19 cellular contexts compared by ENCODE assay signal in the genomic region with DNA sequence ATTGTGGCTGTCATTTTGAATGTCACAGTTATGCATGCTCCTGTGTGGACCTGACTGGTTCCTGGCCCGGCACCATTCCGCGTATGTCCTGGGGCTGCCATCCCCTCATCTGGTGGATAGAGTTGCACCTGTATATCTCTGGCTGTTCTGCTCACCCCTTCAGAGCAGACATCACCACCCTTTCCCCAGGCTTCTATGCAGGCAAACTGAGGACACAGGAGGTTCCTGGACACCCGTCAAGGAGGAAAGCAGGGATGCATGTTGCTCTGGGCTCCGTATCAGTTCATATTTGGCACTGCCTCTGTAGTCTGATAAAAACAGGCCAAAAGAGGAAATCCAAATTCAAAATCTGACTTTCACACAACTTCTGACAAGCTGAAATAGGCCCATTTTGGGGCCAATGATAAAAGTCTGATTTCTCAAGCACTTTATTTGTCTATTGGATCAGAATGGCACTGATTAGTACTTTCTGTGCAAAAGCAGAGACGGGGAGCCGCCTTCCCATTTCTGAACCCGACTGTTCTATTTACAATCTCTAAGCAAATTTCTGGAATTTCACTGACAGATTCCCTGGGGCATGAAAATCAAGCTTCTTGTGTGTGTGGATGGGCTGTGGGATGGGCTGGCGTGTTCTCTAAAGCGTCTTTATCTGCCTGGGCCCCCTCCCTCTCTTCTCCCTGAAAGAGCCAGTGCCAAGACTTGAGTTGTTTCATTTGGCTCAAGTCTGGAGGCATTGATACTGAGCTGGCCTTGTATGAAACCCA.
DNase-seq lines count a peak whose midpoint lies in the region; ATAC-seq, FAIRE-seq and TF ChIP-seq lines count a peak whose summit lies in the region.
"Had no signal": no experiment of that assay in that cellular context is flagged by ENCODE, and none has a peak within 500 bp of the region (broad histone marks: within the 10 kb centered on the region; RNA-seq: fewer than 3 reads in every experiment).

No MANE protein-coding gene starts in this region.

- TF ChIP-seq POLR2A in GM12891 (IDR thresholded peaks at IDR 0.05; ENCODE audit: low read depth, low read length) (no peak), esophagus squamous epithelium (IDR thresholded peaks at IDR 0.05) (no peak)

- H3K9me3 ChIP-seq in esophagus squamous epithelium (no peaks in the 10 kb centered on the region), subcutaneous abdominal adipose tissue (ENCODE audit: control insufficient read depth in 5 of 5, low read length in 5 of 5) (no peaks in the 10 kb centered on the region)

- H3K4me1 ChIP-seq in esophagus squamous epithelium = peaks cover 0 to 44% (median 10%) of the 10 kb centered on the region in 3 donors
- peaks cover 6 to 21% (median 8%) of the 10 kb centered on the region in 5 donors for H3K4me1 ChIP-seq in subcutaneous abdominal adipose tissue (ENCODE audit: control insufficient read depth in 5 of 5, insufficient read depth in 5 of 5, low read length in 5 of 5)

- H3K9me3 Mint-ChIP-seq in nephron = no peaks in the 10 kb centered on the region
- H3K9me3 Mint-ChIP-seq: activated T-cell treated with anti-CD3 and anti-CD28 coated beads, Interleukin-2, amount 50 U/mL, for 72 hours; CD8-positive, alpha-beta memory T cell had no signal

- H3K27me3 ChIP-seq in esophagus squamous epithelium (no peaks in the 10 kb centered on the region), subcutaneous abdominal adipose tissue (ENCODE audit: control insufficient read depth in 5 of 5, insufficient read depth in 4 of 5, low read length in 5 of 5) (no peaks in the 10 kb centered on the region)

- 71 to 87% methylated on average over 8 to 10 of the region's 10 CpGs for WGBS in esophagus squamous epithelium, 2 donors

- H3K36me3 ChIP-seq in esophagus squamous epithelium (no peaks in the 10 kb centered on the region), subcutaneous abdominal adipose tissue (ENCODE audit: control insufficient read depth in 5 of 5, insufficient read depth in 5 of 5, low read length in 5 of 5) (no peaks in the 10 kb centered on the region)

- H3K4me3 Mint-ChIP-seq in nephron = no peak overlapping the region
- H3K4me3 Mint-ChIP-seq: activated T-cell treated with anti-CD3 and anti-CD28 coated beads, Interleukin-2, amount 50 U/mL, for 72 hours; CD8-positive, alpha-beta memory T cell; naive thymus-derived CD8-positive, alpha-beta T cell had no signal

- H3K27me3 Mint-ChIP-seq in nephron (ENCODE audit: low read depth) = no peaks in the 10 kb centered on the region

- no peaks in the 10 kb centered on the region for H3K36me3 Mint-ChIP-seq in nephron (ENCODE audit: low read depth)
- H3K36me3 Mint-ChIP-seq: CD8-positive, alpha-beta memory T cell; naive thymus-derived CD8-positive, alpha-beta T cell had no signal

- peak overlapping the region; percentile 75 to 92 (median 81) for H3K27ac Mint-ChIP-seq in nephron
- H3K27ac Mint-ChIP-seq: activated T-cell treated with anti-CD3 and anti-CD28 coated beads, Interleukin-2, amount 50 U/mL, for 72 hours; CD8-positive, alpha-beta memory T cell; naive thymus-derived CD8-positive, alpha-beta T cell had no signal

- intact Hi-C loops in esophagus squamous epithelium (cut with DNase I) = no loop called here

- H3K27ac ChIP-seq in esophagus squamous epithelium = peak overlapping the region; percentile 9 to 58 (median 52)
- H3K27ac ChIP-seq in subcutaneous abdominal adipose tissue (ENCODE audit: low read depth, low read length) = peak overlapping the region; percentile 34
- H3K27ac ChIP-seq: HL-60 had no signal

- H3K4me1 Mint-ChIP-seq in nephron = peaks cover 83% of the 10 kb centered on the region
- H3K4me1 Mint-ChIP-seq: CD8-positive, alpha-beta memory T cell had no signal

- no peak for ATAC-seq in HG02642 (IDR thresholded peaks at IDR 0.05; ENCODE audit: poor library complexity, unreplicated experiment)
- ATAC-seq: activated T-cell treated with anti-CD3 and anti-CD28 coated beads, Interleukin-2, amount 50 U/mL, for 72 hours; naive thymus-derived CD8-positive, alpha-beta T cell had no signal

- FAIRE-seq in GM12891 (lab: Jason Lieb, UNC) = peak; percentile 9
- FAIRE-seq: G401.6 had no signal

- DNase-seq in GM12891 (ENCODE audit: insufficient read length, low spot score) (no peak), esophagus squamous epithelium (lab: John Stamatoyannopoulos, UW) (no peak), SHP77 (lab: John Stamatoyannopoulos, UW) (no peak), NCI-H146 (lab: John Stamatoyannopoulos, UW) (no peak), NCI-H187 (lab: John Stamatoyannopoulos, UW) (no peak)
- DNase-seq: ACHN; activated CD4-positive, alpha-beta T cell treated with anti-CD3 and anti-CD28 coated beads, Interleukin-2, amount 50 U/mL, for 1 hour; activated T-cell treated with anti-CD3 and anti-CD28 coated beads, Interleukin-2, amount 50 U/mL, for 72 hours; CD8-positive, alpha-beta memory T cell; dermis blood vessel endothelial cell; KG1; naive thymus-derived CD8-positive, alpha-beta T cell; NCI-H1105 treated with DMSO at 0.1 percent for 48 hours; stimulated activated naive CD4-positive, alpha-beta T cell had no signal

- no peak overlapping the region for H3K9ac ChIP-seq in subcutaneous abdominal adipose tissue (ENCODE audit: low read length in 5 of 5)

- no peak overlapping the region for H3K4me3 ChIP-seq in esophagus squamous epithelium
- H3K4me3 ChIP-seq in subcutaneous abdominal adipose tissue (ENCODE audit: low read depth in 1 of 5, low read length in 5 of 5) = no peak overlapping the region

- no peak for TF ChIP-seq CTCF in esophagus squamous epithelium (IDR thresholded peaks at IDR 0.05)
- no peak for TF ChIP-seq CTCF in nephron (IDR thresholded peaks at IDR 0.05; ENCODE audit: unreplicated experiment in 3 of 3)

TF ChIP-seq in GM12891, 5 proteins besides CTCF, POLR2A, EP300 and RAD21:
- TF ChIP-seq TAF1 (IDR thresholded peaks at IDR 0.05; ENCODE audit: low read depth, low read length) (no peak), POLR2AphosphoS5 (IDR thresholded peaks at IDR 0.05; ENCODE audit: low read depth, low read length) (no peak), POU2F2 (IDR thresholded peaks at IDR 0.05; ENCODE audit: low read depth, low read length) (no peak), PAX5 (IDR thresholded peaks at IDR 0.05; ENCODE audit: insufficient read depth, low read length, severe bottlenecking) (no peak), SPI1 (IDR thresholded peaks at IDR 0.05; ENCODE audit: low read depth, low read length) (no peak)
